Comparison of ENCODE assay signal across 1 cellular context in genomic region chr17:65561394-65562205, GRCh38.
TF ChIP-seq lines count a peak whose summit lies in the region.

Gene AXIN2 (minus strand): TSS chr17:65561648. CDS start chr17:65558620, 3,028 bp downstream.

TF ChIP-seq in WTC11, 78 proteins besides CTCF, POLR2A, EP300 and RAD21 (continued from another document and continues in another):
- TF ChIP-seq ZNF532 (CRISPR knock-in tag; IDR thresholded peaks at IDR 0.05; ENCODE audit: borderline replicate concordance) (no peak), MAX (CRISPR knock-in tag; IDR thresholded peaks at IDR 0.05) (peak; percentile 97), USF2 (CRISPR knock-in tag; IDR thresholded peaks at IDR 0.05) (no peak), ATF3 (CRISPR knock-in tag; conservative IDR thresholded peaks at IDR 0.05) (no peak), ZNF512 (CRISPR knock-in tag; IDR thresholded peaks at IDR 0.05; ENCODE audit: borderline replicate concordance) (no peak), ZNF219 (CRISPR knock-in tag; IDR thresholded peaks at IDR 0.05; ENCODE audit: borderline replicate concordance) (0 out of 2 replicates have a peak, but pooled peaks have one; percentile 63), MXD4 (CRISPR knock-in tag; IDR thresholded peaks at IDR 0.05; ENCODE audit: borderline replicate concordance) (no peak), ZNF396 (CRISPR knock-in tag; IDR thresholded peaks at IDR 0.05; ENCODE audit: borderline replicate concordance) (no peak), AR (CRISPR knock-in tag; IDR thresholded peaks at IDR 0.05) (no peak), ERG (CRISPR knock-in tag; IDR thresholded peaks at IDR 0.05) (no peak), IRF2 (CRISPR knock-in tag; IDR thresholded peaks at IDR 0.05; ENCODE audit: borderline replicate concordance, low read depth) (no peak), EMX1 (CRISPR knock-in tag; IDR thresholded peaks at IDR 0.05) (no peak), TEAD4 (CRISPR knock-in tag; IDR thresholded peaks at IDR 0.05) (peak; percentile 64; the same call in 1 of the 2 replicates), NR3C1 (CRISPR knock-in tag; conservative IDR thresholded peaks at IDR 0.05; ENCODE audit: low read depth) (no peak), RORB (CRISPR knock-in tag; IDR thresholded peaks at IDR 0.05) (no peak), RELA (CRISPR knock-in tag; IDR thresholded peaks at IDR 0.05; ENCODE audit: borderline replicate concordance) (no peak), USF1 (CRISPR knock-in tag; IDR thresholded peaks at IDR 0.05) (peak; percentile 46; the same call in 1 of the 2 replicates), AFF4 (CRISPR knock-in tag; IDR thresholded peaks at IDR 0.05; ENCODE audit: borderline replicate concordance) (0 out of 2 replicates have a peak, but pooled peaks have one; percentile 30), GTF2I (CRISPR knock-in tag; conservative IDR thresholded peaks at IDR 0.05) (no peak), ATF6 (CRISPR knock-in tag; IDR thresholded peaks at IDR 0.05) (no peak), ZNF425 (CRISPR knock-in tag; conservative IDR thresholded peaks at IDR 0.05) (no peak), ZNF416 (CRISPR knock-in tag; IDR thresholded peaks at IDR 0.05) (no peak), HMGXB4 (CRISPR knock-in tag; IDR thresholded peaks at IDR 0.05) (no peak), E2F4 (CRISPR knock-in tag; IDR thresholded peaks at IDR 0.05; ENCODE audit: borderline replicate concordance, low read depth) (no peak), FOXK1 (CRISPR knock-in tag; IDR thresholded peaks at IDR 0.05) (peak; percentile 76)
